31 cellular contexts compared by ENCODE assay signal in the genomic region with DNA sequence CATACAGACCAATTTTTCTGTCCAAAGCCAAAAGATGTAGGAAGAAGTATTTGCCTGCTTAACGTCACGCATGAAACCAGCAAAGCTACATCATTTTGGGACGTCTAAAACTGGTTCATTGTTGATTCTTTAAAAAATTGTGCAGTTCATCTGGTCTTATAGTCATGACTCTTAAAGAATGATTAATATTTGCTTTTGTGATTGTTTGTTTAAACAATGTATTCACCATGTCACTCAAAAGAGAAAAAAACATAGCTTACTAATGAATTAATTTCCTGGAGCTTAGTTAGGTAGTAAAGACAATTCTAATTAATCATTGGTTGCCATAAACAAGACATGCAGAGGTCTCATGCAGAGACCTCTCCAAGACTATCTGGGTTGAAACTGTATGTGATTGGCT.
"Had no signal": no experiment of that assay in that cellular context is flagged by ENCODE, and none has a peak within 500 bp of the region (broad histone marks: within the 10 kb centered on the region; RNA-seq: fewer than 3 reads in every experiment).

No MANE protein-coding gene starts in this region.

- H3K27ac ChIP-seq: adrenal gland, body of pancreas, cardiac muscle cell, colonic mucosa, esophagus muscularis mucosa, foreskin keratinocyte, gastrocnemius medialis, heart left ventricle had no signal

- H3K36me3 ChIP-seq: adrenal gland, cardiac muscle cell, colonic mucosa, esophagus muscularis mucosa, gastrocnemius medialis, heart left ventricle had no signal

- H3K4me3 ChIP-seq: adrenal gland, body of pancreas, cardiac muscle cell, colonic mucosa, esophagus muscularis mucosa, gastrocnemius medialis, heart left ventricle had no signal

- H3K4me1 ChIP-seq: adrenal gland, body of pancreas, colonic mucosa, foreskin keratinocyte had no signal

- H3K27me3 ChIP-seq: adrenal gland, body of pancreas, cardiac muscle cell, colonic mucosa, esophagus muscularis mucosa, gastrocnemius medialis, heart left ventricle had no signal

- FAIRE-seq: endometrium had no signal

- DNase-seq: activated CD4-positive, alpha-beta memory T cell treated with anti-CD3 and anti-CD28 coated beads for 36 hours; activated CD4-positive, alpha-beta T cell treated with anti-CD3 and anti-CD28 coated beads for 36 hours; activated CD4-positive, alpha-beta T cell treated with anti-CD3 and anti-CD28 coated beads, Interleukin-2, amount 10 ng/mL, durations not matched to agents 24 days and 14 days; activated CD4-positive, CD25-positive, alpha-beta regulatory T cell; activated CD4-positive, CD25-positive, alpha-beta regulatory T cell treated with anti-CD3 and anti-CD28 coated beads, Interleukin-2, amount 50 U/mL, for 72 hours; activated CD8-positive, alpha-beta memory T cell treated with anti-CD3 and anti-CD28 coated beads, Interleukin-2, amount 10 ng/mL, durations not matched to agents 7 days and 5 days; activated CD8-positive, alpha-beta memory T cell treated with anti-CD3 and anti-CD28 coated beads, Interleukin-2, amount 50 U/mL, for 4 hours; activated CD8-positive, alpha-beta T cell treated with anti-CD3 and anti-CD28 coated beads, Interleukin-2, amount 10 ng/mL, durations not matched to agents 7 days and 5 days; activated effector memory CD4-positive, alpha-beta T cell treated with anti-CD3 and anti-CD28 coated beads, Interleukin-2, amount 50 U/mL, for 16 hours; activated naive CD4-positive, alpha-beta T cell treated with anti-CD3 and anti-CD28 coated beads for 36 hours; activated naive CD8-positive, alpha-beta T cell treated with anti-CD3 and anti-CD28 coated beads for 36 hours; activated naive CD8-positive, alpha-beta T cell treated with anti-CD3 and anti-CD28 coated beads, Interleukin-2, amount 50 U/mL, for 24 hours; activated T-cell treated with anti-CD3 and anti-CD28 coated beads, Interleukin-2, amount 50 U/mL, for 1 hour; activated T-cell treated with anti-CD3 and anti-CD28 coated beads, Interleukin-2, amount 50 U/mL, for 48 hours; adrenal gland; amygdala; aorta; body of pancreas; central memory CD4-positive, alpha-beta T cell; cerebellar nuclear complex; colonic mucosa; effector CD8-positive, alpha-beta T cell; erythroblast; foreskin keratinocyte; gastrocnemius medialis; glutamatergic neuron; heart left ventricle; hypothalamus had no signal
